Comparison of ENCODE assay signal across 13 cellular contexts in genomic region chr3:101117473-101117872, GRCh38.
"Had no signal": no experiment of that assay in that cellular context is flagged by ENCODE, and none has a peak within 500 bp of the region (broad histone marks: within the 10 kb centered on the region; RNA-seq: fewer than 3 reads in every experiment).

No MANE protein-coding gene starts in this region.

- DNase-seq: effector memory CD8-positive, alpha-beta T cell; gastrocnemius medialis; hypothalamus; kidney glomerular epithelial cell; naive thymus-derived CD4-positive, alpha-beta T cell; nephron progenitor cell; spleen; stimulated activated CD4-positive, alpha-beta T cell treated with anti-CD3 and anti-CD28 coated beads, Interleukin-15, amount 100 ng/mL, for 24 hours; stimulated activated CD4-positive, alpha-beta T cell treated with anti-CD3 and anti-CD28 coated beads, Interleukin-1b, Interleukin-23, amount 100 ng/mL, for 48 hours; stimulated activated CD4-positive, alpha-beta T cell treated with anti-CD3 and anti-CD28 coated beads, Interleukin-4, amount 100 ng/mL, for 24 hours; tibial artery; upper lobe of left lung; uterus had no signal
